Comparison of ENCODE assay signal across 9 cellular contexts in the genomic region with DNA sequence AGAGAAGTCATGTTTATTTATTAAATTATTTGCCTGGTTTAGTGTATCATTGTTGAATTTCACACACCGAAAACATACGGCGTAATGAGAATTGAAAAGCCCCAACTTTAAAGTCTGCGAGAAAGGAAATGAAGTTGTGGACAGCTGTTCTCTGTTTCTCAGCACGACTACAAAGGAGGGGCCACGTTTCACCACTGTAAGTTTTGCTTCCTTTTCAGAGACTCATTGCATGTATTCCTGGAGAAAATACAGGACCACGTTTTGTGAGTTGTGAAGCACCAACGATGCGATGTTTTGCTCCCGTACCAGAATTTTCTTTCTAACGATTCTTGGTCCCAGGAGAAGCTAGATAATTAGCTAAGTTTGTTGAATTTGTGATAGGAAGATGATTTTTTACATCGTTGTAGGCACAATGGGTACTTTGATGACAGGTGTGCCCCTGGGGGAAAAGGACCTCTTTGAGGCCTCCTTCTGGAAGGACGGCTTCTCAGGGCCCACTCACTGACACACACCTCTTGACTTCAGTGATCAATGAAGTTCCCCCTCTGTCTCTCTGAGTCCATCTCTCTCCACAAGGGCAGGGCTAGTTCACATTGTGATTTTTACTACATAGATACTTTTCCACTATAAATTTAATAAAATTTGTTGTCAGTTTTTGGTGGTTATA. TPM values are rescaled to one million over a fixed set of nuclear protein-coding genes. Genes with fewer than 3 reads are reported as not detected.
DNase-seq lines count a peak whose midpoint lies in the region; ATAC-seq, FAIRE-seq and TF ChIP-seq lines count a peak whose summit lies in the region.
"Had no signal": no experiment of that assay in that cellular context is flagged by ENCODE, and none has a peak within 500 bp of the region (broad histone marks: within the 10 kb centered on the region; RNA-seq: fewer than 3 reads in every experiment).

No MANE protein-coding gene starts in this region.

- TF ChIP-seq EP300 in HepG2 (IDR thresholded peaks at IDR 0.05; ENCODE audit: low read depth in 2 of 2, low read length in 2 of 2) = no peak
- TF ChIP-seq EP300 in HepG2 (CRISPR knock-in tag; IDR thresholded peaks at IDR 0.05; ENCODE audit: borderline replicate concordance) = no peak

- H3K9me3 Mint-ChIP-seq in activated T-cell treated with anti-CD3 and anti-CD28 coated beads, Interleukin-2, amount 50 U/mL, for 4 hours = no peaks in the 10 kb centered on the region

- H3K36me3 ChIP-seq in SJCRH30 (no peaks in the 10 kb centered on the region), HepG2 (replicated peaks in 1 of 2; ENCODE audit: control insufficient read depth in 1 of 2, insufficient read depth in 2 of 2, low read length in 2 of 2) (no peaks in the 10 kb centered on the region)
- H3K36me3 ChIP-seq: heart left ventricle had no signal

- no peaks in the 10 kb centered on the region for H4K20me1 ChIP-seq in HepG2 (ENCODE audit: insufficient read depth, low read length)

- no peak for TF ChIP-seq CTCF in HepG2 (CRISPR knock-in tag; IDR thresholded peaks at IDR 0.05)

- in situ Hi-C loops in HepG2 (cut with HindIII; ENCODE audit: extremely low pct_ligation_motif_present, low pct_unique_long_range_greater_than_20kb) = no loop called here

- H3K9me3 ChIP-seq in SJCRH30 (replicated peaks) = peaks cover 5% of the 10 kb centered on the region; the same call in 1 of the 2 replicates
- H3K9me3 ChIP-seq in HepG2 (ENCODE audit: low read length) = no peaks in the 10 kb centered on the region

- DNase-seq in activated T-cell treated with anti-CD3 and anti-CD28 coated beads, Interleukin-2, amount 50 U/mL, for 4 hours = no peak
- DNase-seq in activated T-cell treated with anti-CD3 and anti-CD28 coated beads, Interleukin-2, amount 50 U/mL, for 48 hours = no peak
- peak; percentile 56 to 87 for DNase-seq in SJCRH30
- DNase-seq in stimulated activated naive CD8-positive, alpha-beta T cell treated with anti-CD3 and anti-CD28 coated beads, Interleukin-15, Interleukin-2, amounts not matched to agents 100 U/mL and 50 U/mL, for 24 hours = peak; percentile 28
- no peak for DNase-seq in AG08396 (ENCODE audit: low spot score)
- no peak for DNase-seq in NCI-H69 (lab: John Stamatoyannopoulos, UW)
- no peak for DNase-seq in HepG2 (ENCODE audit: low spot score)
- DNase-seq: heart left ventricle had no signal

- peak overlapping the region; percentile 73 for H3K27ac ChIP-seq in SJCRH30
- H3K27ac ChIP-seq in HepG2 (ENCODE audit: extremely low read length, insufficient read depth, low read length) = no peak overlapping the region

- no peaks in the 10 kb centered on the region for H3K27me3 ChIP-seq in SJCRH30
- peaks cover 0 to 27% of the 10 kb centered on the region in 2 experiments; a peak in 3 of 5 replicates for H3K27me3 ChIP-seq in HepG2 (ENCODE audit: control insufficient read depth in 1 of 2, insufficient read depth in 2 of 2, low read length in 2 of 2)
- H3K27me3 ChIP-seq: heart left ventricle had no signal

- intact Hi-C loops in HepG2 (cut with micrococcal nuclease; ENCODE audit: unreplicated experiment) = no loop called here

- H3K4me3 ChIP-seq in SJCRH30 = peak overlapping the region; percentile 30
- H3K4me3 ChIP-seq in HepG2 (replicated peaks in 1 of 3; ENCODE audit: insufficient read depth in 1 of 3, low read depth in 2 of 3, low read length in 3 of 3) = no peak overlapping the region
- H3K4me3 ChIP-seq: heart left ventricle had no signal

- no peak overlapping the region for H3K9ac ChIP-seq in HepG2 (ENCODE audit: insufficient read depth, low read depth, low read length)

- H3K79me2 ChIP-seq in HepG2 (ENCODE audit: insufficient read depth, low read length) = no peaks in the 10 kb centered on the region

- TF ChIP-seq RAD21 in HepG2 (CRISPR knock-in tag; IDR thresholded peaks at IDR 0.05) = no peak

- BruUV-seq in HepG2 (replicated peaks; lab: Mats Ljungman, UMichigan) = no TSS peak

- no peak overlapping the region for H3K4me2 ChIP-seq in HepG2 (ENCODE audit: low read depth, low read length)

- POLR2A ChIA-PET in HepG2 (lab: Yijun Ruan, JAX) = no interaction called here

- no peak for FAIRE-seq in HepG2 (lab: Jason Lieb, UNC)

- no peak overlapping the region for H2AFZ ChIP-seq in HepG2 (ENCODE audit: low read length)

- CTCF ChIA-PET in HepG2 (lab: Yijun Ruan, JAX; ENCODE audit: low intra/inter-chr PET ratio, low total read pairs) = no interaction called here

- H3K27me3 Mint-ChIP-seq in activated T-cell treated with anti-CD3 and anti-CD28 coated beads, Interleukin-2, amount 50 U/mL, for 4 hours (ENCODE audit: low read depth) = no peaks in the 10 kb centered on the region

- ATAC-seq in activated T-cell treated with anti-CD3 and anti-CD28 coated beads, Interleukin-2, amount 50 U/mL, for 4 hours = peak; percentile 42 to 56
- peak; percentile 62 for ATAC-seq in HG02938 (IDR thresholded peaks at IDR 0.05; ENCODE audit: unreplicated experiment)
- ATAC-seq in stimulated activated naive CD8-positive, alpha-beta T cell treated with anti-CD3 and anti-CD28 coated beads, Interleukin-15, Interleukin-2, amounts not matched to agents 100 U/mL and 50 U/mL, for 24 hours = peak; percentile 33
- ATAC-seq in HepG2 = no peak

- H3K4me1 ChIP-seq in SJCRH30 (peaks cover 19% of the 10 kb centered on the region), HepG2 (ENCODE audit: insufficient read depth, low read length) (no peaks in the 10 kb centered on the region)

- WGBS in HepG2 (ENCODE audit: low lambda C conversion rate) = 45% methylated on average over 13 of the region's 13 CpGs

- peak overlapping the region; percentile 69 for H3K4me3 Mint-ChIP-seq in activated T-cell treated with anti-CD3 and anti-CD28 coated beads, Interleukin-2, amount 50 U/mL, for 4 hours

- H3K4me1 Mint-ChIP-seq in activated T-cell treated with anti-CD3 and anti-CD28 coated beads, Interleukin-2, amount 50 U/mL, for 4 hours (ENCODE audit: low read depth) = peaks cover 91% of the 10 kb centered on the region

- no peak for TF ChIP-seq POLR2A in HepG2 (IDR thresholded peaks at IDR 0.05; ENCODE audit: insufficient read depth in 1 of 2, low read depth in 2 of 2, low read length in 2 of 2)

- H3K36me3 Mint-ChIP-seq in activated T-cell treated with anti-CD3 and anti-CD28 coated beads, Interleukin-2, amount 50 U/mL, for 4 hours (ENCODE audit: insufficient read depth) = peaks cover 13% of the 10 kb centered on the region

TF ChIP-seq in HepG2, 621 proteins besides CTCF, POLR2A, EP300 and RAD21:
- no peak for TF ChIP-seq NR2F2 (IDR thresholded peaks at IDR 0.05; ENCODE audit: borderline replicate concordance, low read depth)
- TF ChIP-seq, protein P1, sequence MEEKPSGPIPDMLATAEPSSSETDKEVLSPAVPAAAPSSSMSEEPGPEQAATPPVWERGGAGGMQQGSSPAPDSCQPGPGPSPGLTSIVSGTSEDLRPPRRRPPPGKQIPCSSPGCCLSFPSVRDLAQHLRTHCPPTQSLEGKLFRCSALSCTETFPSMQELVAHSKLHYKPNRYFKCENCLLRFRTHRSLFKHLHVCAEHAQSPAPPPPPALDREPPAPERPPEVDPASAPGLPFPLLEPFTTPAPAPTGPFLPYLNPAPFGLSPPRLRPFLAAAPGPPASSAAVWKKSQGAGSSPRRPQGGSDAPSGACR (CRISPR knock-in tag; IDR thresholded peaks at IDR 0.05) = no peak

RNA-seq across cellular contexts. Expression of a gene that starts 23.7 kb away (rescaled TPM):
- total RNA-seq in activated T-cell treated with anti-CD3 and anti-CD28 coated beads, Interleukin-2, amount 50 U/mL, for 4 hours = under 1 TPM; 0.16 to 0.73 (median 0.33) TPM
- 85.2 and 87.5 TPM in 2 replicates for total RNA-seq in SJCRH30 (2014; rRNA removed; shearing (Covaris generic))
- not detected in 2 replicates for total RNA-seq in HepG2 (2016; rRNA removed; fragmentation: Illumina TruSeq; extraction: Trizol)
- not detected in 2 replicates for total RNA-seq in HepG2 (2016; cell fraction: cytosol; rRNA removed; fragmentation: Illumina TruSeq; extraction: Trizol; ENCODE audit: low read depth)
- total RNA-seq in HepG2 (2016; cell fraction: insoluble cytoplasmic fraction; rRNA removed; fragmentation: Illumina TruSeq; extraction: Trizol) = not detected in 2 replicates
- not detected in 2 replicates for total RNA-seq in HepG2 (2016; cell fraction: membrane; rRNA removed; fragmentation: Illumina TruSeq; extraction: Trizol)
- total RNA-seq in HepG2 (2016; cell fraction: nucleus; rRNA removed; fragmentation: Illumina TruSeq; extraction: Trizol) = not detected in 2 replicates
- polyA plus RNA-seq in HepG2 (2011; rRNA removed) = 0.04 TPM in 1 of 2 replicates, not detected in the other
- 0.03 TPM in 1 of 2 replicates, not detected in the other for polyA plus RNA-seq in HepG2 (2011; cell fraction: cytosol; rRNA removed)
- polyA plus RNA-seq in HepG2 (2011; cell fraction: nucleus; rRNA removed) = 0.23 TPM in 1 of 2 replicates, not detected in the other
- polyA plus RNA-seq in HepG2 (2012) = not detected in 2 replicates
- polyA plus RNA-seq in HepG2 (2016; cell fraction: cytosol; fragmentation: Illumina TruSeq; extraction: Trizol; ENCODE audit: low read depth) = not detected in 2 replicates
- not detected in 2 replicates for polyA plus RNA-seq in HepG2 (2016; cell fraction: insoluble cytoplasmic fraction; fragmentation: Illumina TruSeq; extraction: Trizol; ENCODE audit: low read depth)
- polyA plus RNA-seq in HepG2 (2016; cell fraction: membrane; fragmentation: Illumina TruSeq; extraction: Trizol; ENCODE audit: low read depth) = not detected in 2 replicates
- polyA plus RNA-seq in HepG2 (2016; cell fraction: nucleus; fragmentation: Illumina TruSeq; extraction: Trizol; ENCODE audit: insufficient read depth, low read depth) = not detected in 2 replicates
- 9.1 TPM in 1 of 2 replicates, not detected in the other for polyA minus RNA-seq in HepG2 (2011; rRNA and poly(A)+ RNA removed; ENCODE audit: low replicate concordance)
- polyA minus RNA-seq in HepG2 (2011; cell fraction: cytosol; rRNA and poly(A)+ RNA removed) = not detected in 2 replicates
- not detected in 2 replicates for polyA minus RNA-seq in HepG2 (2011; cell fraction: nucleus; rRNA and poly(A)+ RNA removed)

Comparison
In these comparisons a context has a peak if more than half of its experiments do, and no peak if none do; other contexts are left out.
1. DNase-seq: peak in SJCRH30 (2 of 2) and stimulated activated naive CD8-positive, alpha-beta T cell treated with anti-CD3 and anti-CD28 coated beads, Interleukin-15, Interleukin-2, amounts not matched to agents 100 U/mL and 50 U/mL, for 24 hours (single experiment); none in activated T-cell treated with anti-CD3 and anti-CD28 coated beads, Interleukin-2, amount 50 U/mL, for 4 hours (single experiment), activated T-cell treated with anti-CD3 and anti-CD28 coated beads, Interleukin-2, amount 50 U/mL, for 48 hours (0 of 2), AG08396 (single experiment), NCI-H69 (single experiment) and HepG2 (single experiment).
2. RNA of a gene that starts 23.7 kb away (total RNA-seq): 85.2 to 87.5 TPM in SJCRH30; 0.16 to 0.73 TPM in activated T-cell treated with anti-CD3 and anti-CD28 coated beads, Interleukin-2, amount 50 U/mL, for 4 hours and not detected in HepG2; every median in the first group is over 10 times any median in the second.